Comparison of ENCODE assay signal across 24 cellular contexts in genomic region chr2:205297846-205298245, GRCh38.
DNase-seq lines count a peak whose midpoint lies in the region; ATAC-seq, FAIRE-seq and TF ChIP-seq lines count a peak whose summit lies in the region.
"Had no signal": no experiment of that assay in that cellular context is flagged by ENCODE, and none has a peak within 500 bp of the region (broad histone marks: within the 10 kb centered on the region; RNA-seq: fewer than 3 reads in every experiment).

No MANE protein-coding gene starts in this region.

- BruUV-seq in IMR-90 (replicated peaks; lab: Mats Ljungman, UMichigan) (no TSS peak), GM12878 (replicated peaks; lab: Mats Ljungman, UMichigan) (no TSS peak)

- no peaks in the 10 kb centered on the region for H3K79me1 ChIP-seq in IMR-90 (ENCODE audit: low read depth in 1 of 2, low read length in 2 of 2)

- DNase-seq in IMR-90 (peak; percentile 25), GM12878 (ENCODE audit: low read depth, low spot score) (no peak), mesothelial cell of epicardium (ENCODE audit: low spot score in 2 of 2, unreplicated experiment in 2 of 2) (no peak), NCI-H128 (lab: John Stamatoyannopoulos, UW; ENCODE audit: unreplicated experiment) (no peak), activated gamma-delta T cell treated with Interleukin-2 at 50 U/mL for 16 hours (no peak), GM03348 (ENCODE audit: low spot score) (no peak), DMS 273 (lab: John Stamatoyannopoulos, UW; ENCODE audit: unreplicated experiment) (no peak)
- DNase-seq: 8988T; ACHN; BE2C; C1 segment of cervical spinal cord; CD4-positive, alpha-beta memory T cell; CD4-positive, CD25-positive, alpha-beta regulatory T cell; CD8-positive, alpha-beta memory T cell; COR-L47; DMS79 treated with DMSO at 0.1 percent for 48 hours; GF-D8 had no signal

- H3K4me3 Mint-ChIP-seq in mesothelial cell of epicardium: no peak overlapping the region
- H3K4me3 Mint-ChIP-seq: CD14-positive monocyte; CD4-positive, alpha-beta memory T cell; CD4-positive, CD25-positive, alpha-beta regulatory T cell; CD8-positive, alpha-beta memory T cell had no signal

- WGBS in IMR-90 (ENCODE audit: extremely low coverage in 2 of 2, insufficient read length in 1 of 2), 2 experiments: no CpG with 5 or more reads among the region's 4 CpGs
- 3% methylated on average over 4 of the region's 4 CpGs for WGBS in GM12878 (ENCODE audit: insufficient coverage, insufficient replicate concordance, low lambda C conversion rate, missing lambda C conversion rate)

- H2BK20ac ChIP-seq in IMR-90 (ENCODE audit: low read depth, low read length): no peak overlapping the region

- H3K9ac ChIP-seq in IMR-90 (ENCODE audit: low read depth, low read length) (no peak overlapping the region), GM12878 (ENCODE audit: control insufficient read depth, insufficient read depth, low read length) (no peak overlapping the region), iPS-18a (ENCODE audit: low read length) (no peak overlapping the region)
- H3K9ac ChIP-seq: BLaER1 had no signal

- H4K8ac ChIP-seq in IMR-90 (ENCODE audit: low read depth in 2 of 2, low read length in 2 of 2): no peak overlapping the region

- H2AK5ac ChIP-seq in IMR-90 (ENCODE audit: low read depth, low read length): no peak overlapping the region

- H4K91ac ChIP-seq in IMR-90 (ENCODE audit: insufficient read depth, low read depth, low read length): no peak overlapping the region

- intact Hi-C loops in IMR-90 (cut with micrococcal nuclease) (no loop called here), GM12878 (cut with micrococcal nuclease; ENCODE audit: unreplicated experiment) (no loop called here)

- POLR2A ChIA-PET in IMR-90 (lab: Charles Lee; ENCODE audit: unreplicated experiment): no interaction called here
- POLR2A ChIA-PET in GM12878 (lab: Charles Lee): no interaction called here

- H3K23ac ChIP-seq in IMR-90 (ENCODE audit: low read depth, low read length): no peak overlapping the region

- no peak overlapping the region for H3K14ac ChIP-seq in IMR-90 (replicated peaks; ENCODE audit: low read depth, low read length)

- ATAC-seq in IMR-90 (ENCODE audit: low read depth) (no peak), GM12878 (no peak)

- no peak overlapping the region for H3K18ac ChIP-seq in IMR-90 (ENCODE audit: low read depth, low read length)

- H3K9me3 Mint-ChIP-seq in mesothelial cell of epicardium: no peaks in the 10 kb centered on the region
- H3K9me3 Mint-ChIP-seq: CD4-positive, alpha-beta memory T cell; CD4-positive, CD25-positive, alpha-beta regulatory T cell; CD8-positive, alpha-beta memory T cell had no signal

- SMC1A ChIA-PET in GM12878 (lab: Charles Lee; ENCODE audit: uncharacterized antibody, unreplicated experiment): no interaction called here

- no peak overlapping the region for H2BK5ac ChIP-seq in IMR-90 (ENCODE audit: low read depth, low read length, poor library complexity, severe bottlenecking)

- TF ChIP-seq RAD21 in IMR-90 (IDR thresholded peaks at IDR 0.05; ENCODE audit: low read length) (no peak), GM12878 (IDR thresholded peaks at IDR 0.05; ENCODE audit: insufficient read depth, low read depth, low read length) (no peak)

- H2BK120ac ChIP-seq in IMR-90 (ENCODE audit: low read depth, low read length): no peak overlapping the region

- peak overlapping the region; percentile 5 for H3K27ac Mint-ChIP-seq in mesothelial cell of epicardium
- H3K27ac Mint-ChIP-seq: CD14-positive monocyte; CD4-positive, alpha-beta memory T cell had no signal

- H3K27me3 ChIP-seq in IMR-90 (ENCODE audit: control insufficient read depth, insufficient read depth, low read length) (no peaks in the 10 kb centered on the region), GM12878 (replicated peaks in 1 of 2; ENCODE audit: control insufficient read depth in 2 of 2, insufficient read depth in 2 of 2, low read length in 1 of 2) (no peaks in the 10 kb centered on the region), iPS-18a (ENCODE audit: control insufficient read depth, insufficient read depth, low read length) (no peaks in the 10 kb centered on the region)
- H3K27me3 ChIP-seq: BE2C, BLaER1 had no signal

- RAD21 ChIA-PET in GM12878 (lab: Charles Lee; ENCODE audit: unreplicated experiment): no interaction called here

- no peak overlapping the region for H2AK9ac ChIP-seq in IMR-90 (replicated peaks; ENCODE audit: low read depth, low read length, poor library complexity)

- dilution Hi-C loops in IMR-90 (cut with HindIII; ENCODE audit: low sequenced_read_pairs, unreplicated experiment): no loop called here

- H3K36me3 ChIP-seq in IMR-90 (ENCODE audit: control insufficient read depth, insufficient read depth, low read length): 0 out of 2 replicates have a peak, but pooled peaks cover 4% of the 10 kb centered on the region
- no peaks in the 10 kb centered on the region for H3K36me3 ChIP-seq in GM12878 (ENCODE audit: control insufficient read depth in 2 of 2, insufficient read depth in 2 of 2, low read length in 1 of 2)
- no peaks in the 10 kb centered on the region for H3K36me3 ChIP-seq in iPS-18a (ENCODE audit: control insufficient read depth, low read depth, low read length)
- H3K36me3 ChIP-seq: BE2C, BLaER1 had no signal

- H4K20me1 ChIP-seq in IMR-90 (ENCODE audit: insufficient read depth, low read length): no peaks in the 10 kb centered on the region
- no peaks in the 10 kb centered on the region; the same call in 1 of the 2 replicates for H4K20me1 ChIP-seq in GM12878 (ENCODE audit: control insufficient read depth, insufficient read depth)
- H4K20me1 ChIP-seq: BLaER1 had no signal

- FAIRE-seq in GM12878 (lab: Jason Lieb, UNC): peak; percentile 54
- FAIRE-seq: A204.1, G401.6, GM12891, GM19239 had no signal

- no peak overlapping the region for H3K27ac ChIP-seq in IMR-90 (ENCODE audit: insufficient read depth, low read length)
- H3K27ac ChIP-seq in GM12878 (ENCODE audit: control insufficient read depth, insufficient read depth): no peak overlapping the region
- H3K27ac ChIP-seq in iPS-18a (ENCODE audit: low read length): peak overlapping the region; percentile 22
- H3K27ac ChIP-seq: BLaER1 had no signal

- no peak overlapping the region for H3K4me2 ChIP-seq in IMR-90 (ENCODE audit: low read depth, low read length)
- H3K4me2 ChIP-seq in GM12878 (ENCODE audit: control insufficient read depth, insufficient read depth): no peak overlapping the region
- H3K4me2 ChIP-seq: BLaER1 had no signal

- TF ChIP-seq CTCF in IMR-90 (conservative IDR thresholded peaks at IDR 0.05; ENCODE audit: low read depth, low read length) (no peak), GM12878 (IDR thresholded peaks at IDR 0.05 in 2 of 3, conservative IDR thresholded peaks at IDR 0.05 in 1 of 3; ENCODE audit: control insufficient read depth in 2 of 3, extremely low read depth in 1 of 3, insufficient read depth in 1 of 3, low read depth in 3 of 3, low read length in 3 of 3) (no peak), mesothelial cell of epicardium (IDR thresholded peaks at IDR 0.05; ENCODE audit: unreplicated experiment) (no peak)

- H3K4me1 ChIP-seq in IMR-90 (ENCODE audit: control insufficient read depth, insufficient read depth, low read length) (no peaks in the 10 kb centered on the region), GM12878 (ENCODE audit: control insufficient read depth, insufficient read depth, low read length) (no peaks in the 10 kb centered on the region), iPS-18a (ENCODE audit: control insufficient read depth, low read depth, low read length) (peaks cover 17% of the 10 kb centered on the region)
- H3K4me1 ChIP-seq: BLaER1 had no signal

- peaks cover 5% of the 10 kb centered on the region for H3K4me1 Mint-ChIP-seq in mesothelial cell of epicardium
- H3K4me1 Mint-ChIP-seq: CD4-positive, CD25-positive, alpha-beta regulatory T cell; CD8-positive, alpha-beta memory T cell had no signal

- H2AFZ ChIP-seq in IMR-90 (replicated peaks; ENCODE audit: low read length, poor library complexity) (no peak overlapping the region), GM12878 (ENCODE audit: control insufficient read depth, low read depth, low read length) (no peak overlapping the region)

- H3K4me3 ChIP-seq in IMR-90 (ENCODE audit: insufficient read depth, low read depth, low read length) (no peak overlapping the region), GM12878 (no peak overlapping the region), iPS-18a (ENCODE audit: low read length) (no peak overlapping the region)
- H3K4me3 ChIP-seq: BLaER1 had no signal

- no peak overlapping the region for H2BK15ac ChIP-seq in IMR-90 (ENCODE audit: low read depth, low read length)

- H3K79me2 ChIP-seq in GM12878 (ENCODE audit: control insufficient read depth, insufficient read depth, low read length): no peaks in the 10 kb centered on the region

- no peak overlapping the region for H4K5ac ChIP-seq in IMR-90 (ENCODE audit: low read depth, low read length)

- no peak overlapping the region for H3K56ac ChIP-seq in IMR-90 (ENCODE audit: extremely low read depth, insufficient read depth, low read length)

- no peaks in the 10 kb centered on the region for H3K27me3 Mint-ChIP-seq in mesothelial cell of epicardium (ENCODE audit: low read depth)
- H3K27me3 Mint-ChIP-seq: CD4-positive, alpha-beta memory T cell; CD4-positive, CD25-positive, alpha-beta regulatory T cell; CD8-positive, alpha-beta memory T cell had no signal

- TF ChIP-seq POLR2A in IMR-90 (IDR thresholded peaks at IDR 0.05; ENCODE audit: low read depth, low read length) (no peak), GM12878 (IDR thresholded peaks at IDR 0.05; ENCODE audit: low read depth, low read length) (no peak)

- no peak for TF ChIP-seq EP300 in GM12878 (IDR thresholded peaks at IDR 0.05; ENCODE audit: borderline replicate concordance in 1 of 2, control insufficient read depth in 1 of 2, low read depth in 2 of 2, low read length in 2 of 2)

- no peaks in the 10 kb centered on the region for H3K9me1 ChIP-seq in IMR-90 (ENCODE audit: insufficient read depth, low read length)

- no peak overlapping the region for H3K4ac ChIP-seq in IMR-90 (ENCODE audit: low read depth, low read length)

- peaks cover 2% of the 10 kb centered on the region for H3K36me3 Mint-ChIP-seq in mesothelial cell of epicardium
- H3K36me3 Mint-ChIP-seq: CD14-positive monocyte; CD4-positive, alpha-beta memory T cell; CD4-positive, CD25-positive, alpha-beta regulatory T cell; CD8-positive, alpha-beta memory T cell had no signal

- CTCF ChIA-PET in IMR-90 (lab: Yijun Ruan, JAX): interaction anchor here (0.6 kb wide), 1 partner anchor 1080 kb away, joined by 3 read pairs; no protein-coding TSS in a partner anchor
- CTCF ChIA-PET in GM12878 (lab: Yijun Ruan, JAX): no interaction called here

- H3K9me3 ChIP-seq in IMR-90 (ENCODE audit: control insufficient read depth, insufficient read depth, low read length) (no peaks in the 10 kb centered on the region), GM12878 (replicated peaks; ENCODE audit: control insufficient read depth, insufficient read depth, low read length) (no peaks in the 10 kb centered on the region), iPS-18a (ENCODE audit: control insufficient read depth, low read depth, low read length) (no peaks in the 10 kb centered on the region)
- H3K9me3 ChIP-seq: BE2C, BLaER1 had no signal

- in situ Hi-C loops in IMR-90 (cut with MboI; ENCODE audit: low sequenced_read_pairs) (no loop called here), GM12878 (cut with MboI) (no loop called here)

TF ChIP-seq in IMR-90, 13 proteins besides CTCF, POLR2A, EP300 and RAD21 (continues in another document):
- TF ChIP-seq MXI1 (IDR thresholded peaks at IDR 0.05; ENCODE audit: borderline replicate concordance, low read depth, low read length): no peak
